In the genomic region with DNA sequence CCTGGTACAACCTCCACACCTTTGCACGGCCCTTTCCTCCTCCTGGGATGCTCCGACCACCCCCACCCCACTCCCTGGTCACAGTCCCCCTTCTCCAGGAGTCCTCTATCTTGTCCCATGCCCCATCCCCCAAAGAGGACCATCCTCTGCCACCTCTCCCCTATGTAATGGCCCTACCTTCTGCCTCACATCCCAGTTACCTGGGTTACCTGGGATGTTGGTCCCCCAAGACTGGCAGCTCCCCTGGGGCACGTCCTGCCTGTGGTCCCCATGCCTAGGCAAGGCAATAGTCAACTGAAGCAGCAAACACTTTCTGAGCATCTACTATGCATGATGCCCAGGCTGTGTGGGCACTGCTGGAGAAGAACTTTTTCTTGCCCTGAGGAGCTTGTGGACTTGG, we compare ENCODE assay signal across 36 cellular contexts. TPM values are rescaled to one million over a fixed set of nuclear protein-coding genes. Genes with fewer than 3 reads are reported as not detected.
"Had no signal": no experiment of that assay in that cellular context is flagged by ENCODE, and none has a peak within 500 bp of the region (broad histone marks: within the 10 kb centered on the region; RNA-seq: fewer than 3 reads in every experiment).

No MANE protein-coding gene starts in this region.

- FAIRE-seq: TTC549 had no signal

- H3K27me3 Mint-ChIP-seq: central memory CD8-positive, alpha-beta T cell had no signal

- H3K27me3 ChIP-seq: ascending aorta, cardiac muscle cell had no signal

- H3K4me3 Mint-ChIP-seq: activated B cell treated with CpG ODN at 0.5 μM for 24 hours; activated CD4-positive, alpha-beta memory T cell treated with anti-CD3 and anti-CD28 coated beads, Interleukin-2, amount 10 ng/mL, durations not matched to agents 7 days and 5 days; activated CD4-positive, alpha-beta T cell treated with anti-CD3 and anti-CD28 coated beads for 36 hours; activated CD4-positive, alpha-beta T cell treated with anti-CD3 and anti-CD28 coated beads, Interleukin-2, amount 10 ng/mL, durations not matched to agents 7 days and 5 days; activated CD8-positive, alpha-beta memory T cell treated with anti-CD3 and anti-CD28 coated beads, Interleukin-2, amount 10 ng/mL, durations not matched to agents 7 days and 5 days; activated naive CD4-positive, alpha-beta T cell treated with anti-CD3 and anti-CD28 coated beads, Interleukin-2, amount 10 ng/mL, durations not matched to agents 7 days and 5 days; activated naive CD4-positive, alpha-beta T cell treated with anti-CD3 and anti-CD28 coated beads, Interleukin-2, amount 50 U/mL, for 24 hours; activated naive CD8-positive, alpha-beta T cell; activated naive CD8-positive, alpha-beta T cell treated with anti-CD3 and anti-CD28 coated beads, Interleukin-2, amount 10 ng/mL, durations not matched to agents 7 days and 5 days; activated naive CD8-positive, alpha-beta T cell treated with anti-CD3 and anti-CD28 coated beads, Interleukin-2, amount 50 U/mL, for 24 hours; activated T-cell treated with anti-CD3 and anti-CD28 coated beads, Interleukin-2, amount 50 U/mL, for 24 hours; brain; central memory CD8-positive, alpha-beta T cell; T-helper 1 cell treated with Interleukin-12 subunit alpha and Interleukin-12 subunit beta and Interleukin-4 antibody, amounts not matched to agents 30 μg/mL and 1 μg/mL, for 36 hours; T-helper 2 cell treated with Interferon-gamma antibody and Interleukin-4, amounts not matched to agents 5 μg/mL and 100 μg/mL, for 36 hours had no signal

- H3K27ac Mint-ChIP-seq: activated B cell treated with CpG ODN at 0.5 μM for 24 hours; activated CD4-positive, alpha-beta memory T cell treated with anti-CD3 and anti-CD28 coated beads, Interleukin-2, amount 10 ng/mL, durations not matched to agents 7 days and 5 days; activated CD4-positive, alpha-beta T cell treated with anti-CD3 and anti-CD28 coated beads for 36 hours; activated CD4-positive, alpha-beta T cell treated with anti-CD3 and anti-CD28 coated beads, Interleukin-2, amount 10 ng/mL, durations not matched to agents 7 days and 5 days; activated CD8-positive, alpha-beta memory T cell treated with anti-CD3 and anti-CD28 coated beads, Interleukin-2, amount 10 ng/mL, durations not matched to agents 7 days and 5 days; activated naive CD4-positive, alpha-beta T cell treated with anti-CD3 and anti-CD28 coated beads, Interleukin-2, amount 10 ng/mL, durations not matched to agents 7 days and 5 days; activated naive CD4-positive, alpha-beta T cell treated with anti-CD3 and anti-CD28 coated beads, Interleukin-2, amount 50 U/mL, for 24 hours; activated naive CD8-positive, alpha-beta T cell; activated naive CD8-positive, alpha-beta T cell treated with anti-CD3 and anti-CD28 coated beads, Interleukin-2, amount 10 ng/mL, durations not matched to agents 7 days and 5 days; activated naive CD8-positive, alpha-beta T cell treated with anti-CD3 and anti-CD28 coated beads, Interleukin-2, amount 50 U/mL, for 24 hours; activated T-cell treated with anti-CD3 and anti-CD28 coated beads, Interleukin-2, amount 50 U/mL, for 24 hours; activated T-helper 2 cell treated with anti-CD3 and anti-CD28 coated beads, Interferon-gamma antibody, Interleukin-2, Interleukin-4, amounts not matched to agents 10 μg/mL and 5 μg/mL and 100 μg/mL, durations not matched to agents 14 hours and 24 hours and 36 hours; T-helper 1 cell treated with Interleukin-12 subunit alpha and Interleukin-12 subunit beta and Interleukin-4 antibody, amounts not matched to agents 30 μg/mL and 1 μg/mL, for 36 hours; T-helper 2 cell treated with Interferon-gamma antibody and Interleukin-4, amounts not matched to agents 5 μg/mL and 100 μg/mL, for 36 hours had no signal

- DNase-seq: activated B cell treated with CpG ODN at 0.5 μM for 24 hours; activated CD4-positive, alpha-beta memory T cell treated with anti-CD3 and anti-CD28 coated beads, Interleukin-2, amount 10 ng/mL, durations not matched to agents 7 days and 5 days; activated CD4-positive, alpha-beta T cell treated with anti-CD3 and anti-CD28 coated beads for 36 hours; activated CD4-positive, alpha-beta T cell treated with anti-CD3 and anti-CD28 coated beads for 48 hours; activated CD4-positive, alpha-beta T cell treated with anti-CD3 and anti-CD28 coated beads, Interleukin-2, amount 10 ng/mL, durations not matched to agents 7 days and 5 days; activated CD4-positive, alpha-beta T cell treated with anti-CD3 and anti-CD28 coated beads, Interleukin-2, amount 50 U/mL, for 48 hours; activated CD4-positive, CD25-positive, alpha-beta regulatory T cell treated with anti-CD3 and anti-CD28 coated beads, Interleukin-2, amount 50 U/mL, for 72 hours; activated CD8-positive, alpha-beta memory T cell treated with anti-CD3 and anti-CD28 coated beads for 24 hours; activated CD8-positive, alpha-beta memory T cell treated with anti-CD3 and anti-CD28 coated beads, Interleukin-2, amount 10 ng/mL, durations not matched to agents 7 days and 5 days; activated CD8-positive, alpha-beta memory T cell treated with anti-CD3 and anti-CD28 coated beads, Interleukin-2, amount 50 U/mL, for 48 hours; activated effector memory CD4-positive, alpha-beta T cell treated with Interleukin-2 at 50 U/mL for 16 hours; activated gamma-delta T cell; activated naive CD4-positive, alpha-beta T cell treated with anti-CD3 and anti-CD28 coated beads, Interleukin-2, amount 10 ng/mL, durations not matched to agents 7 days and 5 days; activated naive CD4-positive, alpha-beta T cell treated with Interleukin-2 at 50 U/mL for 16 hours; activated naive CD8-positive, alpha-beta T cell treated with anti-CD3 and anti-CD28 coated beads, Interleukin-2, amount 10 ng/mL, durations not matched to agents 7 days and 5 days; activated naive CD8-positive, alpha-beta T cell treated with anti-CD3 and anti-CD28 coated beads, Interleukin-2, amount 50 U/mL, for 24 hours; activated T-cell treated with anti-CD3 and anti-CD28 coated beads, Interleukin-2, amount 50 U/mL, for 24 hours; activated T-cell treated with anti-CD3 and anti-CD28 coated beads, Interleukin-2, amount 50 U/mL, for 48 hours; amygdala; anterior cingulate cortex; caudate nucleus; cerebellar nuclear complex; T-helper 1 cell; T-helper 2 cell; T-helper 9 cell had no signal

- H3K36me3 Mint-ChIP-seq: activated CD8-positive, alpha-beta memory T cell treated with anti-CD3 and anti-CD28 coated beads, Interleukin-2, amount 10 ng/mL, durations not matched to agents 7 days and 5 days; activated naive CD4-positive, alpha-beta T cell treated with anti-CD3 and anti-CD28 coated beads, Interleukin-2, amount 10 ng/mL, durations not matched to agents 7 days and 5 days; activated naive CD4-positive, alpha-beta T cell treated with anti-CD3 and anti-CD28 coated beads, Interleukin-2, amount 50 U/mL, for 24 hours; activated naive CD8-positive, alpha-beta T cell; activated naive CD8-positive, alpha-beta T cell treated with anti-CD3 and anti-CD28 coated beads, Interleukin-2, amount 10 ng/mL, durations not matched to agents 7 days and 5 days; brain had no signal

- H3K4me3 ChIP-seq: ascending aorta, cardiac muscle cell had no signal

- H3K9me3 Mint-ChIP-seq: activated B cell treated with CpG ODN at 0.5 μM for 24 hours; activated CD4-positive, alpha-beta memory T cell treated with anti-CD3 and anti-CD28 coated beads, Interleukin-2, amount 10 ng/mL, durations not matched to agents 7 days and 5 days; activated CD4-positive, alpha-beta T cell treated with anti-CD3 and anti-CD28 coated beads, Interleukin-2, amount 10 ng/mL, durations not matched to agents 7 days and 5 days; activated naive CD4-positive, alpha-beta T cell treated with anti-CD3 and anti-CD28 coated beads, Interleukin-2, amount 10 ng/mL, durations not matched to agents 7 days and 5 days; activated naive CD4-positive, alpha-beta T cell treated with anti-CD3 and anti-CD28 coated beads, Interleukin-2, amount 50 U/mL, for 24 hours; activated naive CD8-positive, alpha-beta T cell treated with anti-CD3 and anti-CD28 coated beads, Interleukin-2, amount 10 ng/mL, durations not matched to agents 7 days and 5 days; activated naive CD8-positive, alpha-beta T cell treated with anti-CD3 and anti-CD28 coated beads, Interleukin-2, amount 50 U/mL, for 24 hours; activated T-cell treated with anti-CD3 and anti-CD28 coated beads, Interleukin-2, amount 50 U/mL, for 24 hours; activated T-helper 2 cell treated with anti-CD3 and anti-CD28 coated beads, Interferon-gamma antibody, Interleukin-2, Interleukin-4, amounts not matched to agents 10 μg/mL and 5 μg/mL and 100 μg/mL, durations not matched to agents 14 hours and 24 hours and 36 hours; brain; central memory CD8-positive, alpha-beta T cell; T-helper 1 cell treated with Interleukin-12 subunit alpha and Interleukin-12 subunit beta and Interleukin-4 antibody, amounts not matched to agents 30 μg/mL and 1 μg/mL, for 36 hours; T-helper 2 cell treated with Interferon-gamma antibody and Interleukin-4, amounts not matched to agents 5 μg/mL and 100 μg/mL, for 36 hours had no signal

- H3K9me3 ChIP-seq: ascending aorta had no signal

- H3K27ac ChIP-seq: ascending aorta, cardiac muscle cell had no signal

- H3K36me3 ChIP-seq: ascending aorta had no signal

- H3K4me1 Mint-ChIP-seq: activated CD4-positive, alpha-beta memory T cell treated with anti-CD3 and anti-CD28 coated beads, Interleukin-2, amount 10 ng/mL, durations not matched to agents 7 days and 5 days; activated CD8-positive, alpha-beta memory T cell treated with anti-CD3 and anti-CD28 coated beads, Interleukin-2, amount 10 ng/mL, durations not matched to agents 7 days and 5 days; activated naive CD8-positive, alpha-beta T cell treated with anti-CD3 and anti-CD28 coated beads, Interleukin-2, amount 10 ng/mL, durations not matched to agents 7 days and 5 days; brain; central memory CD8-positive, alpha-beta T cell had no signal

RNA-seq across cellular contexts. Expression of a gene that starts 8.7 kb away (rescaled TPM):
- total RNA-seq: activated B cell treated with CpG ODN at 0.5 μM for 24 hours, ascending aorta, bronchial epithelial cell had no signal

RNA-seq across cellular contexts. Expression of a gene that starts 37.4 kb away (rescaled TPM):
- total RNA-seq: activated CD4-positive, alpha-beta memory T cell treated with anti-CD3 and anti-CD28 coated beads, Interleukin-2, amount 10 ng/mL, durations not matched to agents 7 days and 5 days had no signal
